Comparison of ENCODE assay signal across 1 cellular context in genomic region chr2:126784045-126784444, GRCh38.
TF ChIP-seq lines count a peak whose summit lies in the region.

No MANE protein-coding gene starts in this region.

TF ChIP-seq in HepG2, 621 proteins besides CTCF, POLR2A, EP300 and RAD21 (continued from another document):
- TF ChIP-seq ZBTB49 (CRISPR knock-in tag; IDR thresholded peaks at IDR 0.05; ENCODE audit: borderline replicate concordance), result no peak
